9 cellular contexts compared by ENCODE assay signal in genomic region chr1:37932759-37933158, GRCh38. TPM values are rescaled to one million over a fixed set of nuclear protein-coding genes. Genes with fewer than 3 reads are reported as not detected.
DNase-seq lines count a peak whose midpoint lies in the region; ATAC-seq and TF ChIP-seq lines count a peak whose summit lies in the region.
"Had no signal": no experiment of that assay in that cellular context is flagged by ENCODE, and none has a peak within 500 bp of the region (broad histone marks: within the 10 kb centered on the region; RNA-seq: fewer than 3 reads in every experiment).

No MANE protein-coding gene starts in this region.

- H3K27me3 Mint-ChIP-seq in activated CD8-positive, alpha-beta T cell treated with anti-CD3 and anti-CD28 coated beads, Interleukin-2, amount 10 ng/mL, durations not matched to agents 7 days and 5 days (ENCODE audit: low read depth): no peaks in the 10 kb centered on the region

- DNase-seq in AG20443 (ENCODE audit: low spot score): peak; percentile 53
- DNase-seq in H7: peak; percentile 13
- DNase-seq in activated CD8-positive, alpha-beta T cell treated with anti-CD3 and anti-CD28 coated beads, Interleukin-2, amount 10 ng/mL, durations not matched to agents 7 days and 5 days: no peak
- DNase-seq in kidney glomerular epithelial cell (lab: John Stamatoyannopoulos, UW): peak; percentile 75
- DNase-seq in NAMALWA (ENCODE audit: low spot score): no peak
- DNase-seq in Right ventricle myocardium superior: no peak
- DNase-seq in left ventricle myocardium inferior: no peak
- DNase-seq: activated effector memory CD4-positive, alpha-beta T cell treated with anti-CD3 and anti-CD28 coated beads, Interleukin-2, amount 50 U/mL, for 16 hours had no signal

- peaks cover 33% of the 10 kb centered on the region for H3K4me1 Mint-ChIP-seq in activated CD8-positive, alpha-beta T cell treated with anti-CD3 and anti-CD28 coated beads, Interleukin-2, amount 10 ng/mL, durations not matched to agents 7 days and 5 days (ENCODE audit: low read depth)

- H3K4me3 Mint-ChIP-seq in activated CD8-positive, alpha-beta T cell treated with anti-CD3 and anti-CD28 coated beads, Interleukin-2, amount 10 ng/mL, durations not matched to agents 7 days and 5 days: peak overlapping the region; percentile 22

- no peak for ATAC-seq in activated CD8-positive, alpha-beta T cell treated with anti-CD3 and anti-CD28 coated beads, Interleukin-2, amount 10 ng/mL, durations not matched to agents 7 days and 5 days
- ATAC-seq in GM18909 (IDR thresholded peaks at IDR 0.05; ENCODE audit: poor library complexity, unreplicated experiment) (no peak), Right ventricle myocardium superior (ENCODE audit: poor library complexity) (no peak)

- intact Hi-C loops in Right ventricle myocardium superior (cut with DNase I) (no loop called here), left ventricle myocardium inferior (cut with micrococcal nuclease) (no loop called here)

- H3K4me1 ChIP-seq in left ventricle myocardium inferior: peaks cover 45% of the 10 kb centered on the region

- POLR2A ChIA-PET in activated CD8-positive, alpha-beta T cell treated with anti-CD3 and anti-CD28 coated beads, Interleukin-2, amount 10 ng/mL, durations not matched to agents 7 days and 5 days (lab: Charles Lee): no interaction called here

- H3K4me3 ChIP-seq in H7 (ENCODE audit: insufficient read depth, low read depth, low read length) (no peak overlapping the region), left ventricle myocardium inferior (no peak overlapping the region)

- peak overlapping the region; percentile 9 for H3K27ac Mint-ChIP-seq in activated CD8-positive, alpha-beta T cell treated with anti-CD3 and anti-CD28 coated beads, Interleukin-2, amount 10 ng/mL, durations not matched to agents 7 days and 5 days

- H3K36me3 Mint-ChIP-seq in activated CD8-positive, alpha-beta T cell treated with anti-CD3 and anti-CD28 coated beads, Interleukin-2, amount 10 ng/mL, durations not matched to agents 7 days and 5 days (ENCODE audit: low read depth): peaks cover 42% of the 10 kb centered on the region

- no peaks in the 10 kb centered on the region for H3K9me3 Mint-ChIP-seq in activated CD8-positive, alpha-beta T cell treated with anti-CD3 and anti-CD28 coated beads, Interleukin-2, amount 10 ng/mL, durations not matched to agents 7 days and 5 days (ENCODE audit: insufficient read depth)

- H3K36me3 ChIP-seq in H7 (replicated peaks; ENCODE audit: control insufficient read depth, insufficient read depth, low read length): no peaks in the 10 kb centered on the region
- H3K36me3 ChIP-seq in left ventricle myocardium inferior: peaks cover 25% of the 10 kb centered on the region

- no peaks in the 10 kb centered on the region for H3K9me3 ChIP-seq in left ventricle myocardium inferior (replicated peaks)

- CTCF ChIA-PET in activated CD8-positive, alpha-beta T cell treated with anti-CD3 and anti-CD28 coated beads, Interleukin-2, amount 10 ng/mL, durations not matched to agents 7 days and 5 days (lab: Charles Lee): interaction anchor here (3.3 kb wide), 1 partner anchor 57 kb away, joined by 14 read pairs; the partner anchor contains the start of gene SF3A3

- H3K27me3 ChIP-seq in H7 (ENCODE audit: control insufficient read depth, insufficient read depth, low read length) (no peaks in the 10 kb centered on the region), left ventricle myocardium inferior (ENCODE audit: low read depth) (no peaks in the 10 kb centered on the region)

- no peak for TF ChIP-seq CTCF in left ventricle myocardium inferior (IDR thresholded peaks at IDR 0.05; ENCODE audit: borderline replicate concordance)

- H3K27ac ChIP-seq in left ventricle myocardium inferior (replicated peaks): no peak overlapping the region

RNA-seq across cellular contexts. Expression of gene INPP5B, which starts 14.1 kb away (rescaled TPM):
- total RNA-seq in H7 (2014; rRNA removed; shearing (Covaris generic)): 34.3 and 35.7 TPM in 2 replicates
- 10 to 100 TPM; 40.2 to 41.1 TPM for total RNA-seq in activated CD8-positive, alpha-beta T cell treated with anti-CD3 and anti-CD28 coated beads, Interleukin-2, amount 10 ng/mL, durations not matched to agents 7 days and 5 days
- total RNA-seq in Right ventricle myocardium superior (8.7 TPM), left ventricle myocardium inferior (10.9 TPM)

RNA-seq across cellular contexts. Expression of gene SF3A3, which starts 57.1 kb away (rescaled TPM):
- total RNA-seq in H7 (2014; rRNA removed; shearing (Covaris generic)): 181 and 196 TPM in 2 replicates
- total RNA-seq in activated CD8-positive, alpha-beta T cell treated with anti-CD3 and anti-CD28 coated beads, Interleukin-2, amount 10 ng/mL, durations not matched to agents 7 days and 5 days: 10 to 100 TPM; 86.3 to 98.0 TPM
- total RNA-seq in Right ventricle myocardium superior: 23.5 TPM
- total RNA-seq in left ventricle myocardium inferior: 29.5 TPM

Comparison
In these comparisons a context has a peak if more than half of its experiments do, and no peak if none do; other contexts are left out.
1. DNase-seq: peak in AG20443 (single experiment), H7 (single experiment) and kidney glomerular epithelial cell (single experiment); none in activated CD8-positive, alpha-beta T cell treated with anti-CD3 and anti-CD28 coated beads, Interleukin-2, amount 10 ng/mL, durations not matched to agents 7 days and 5 days (single experiment), NAMALWA (single experiment), Right ventricle myocardium superior (single experiment) and left ventricle myocardium inferior (single experiment).